In genomic region chr13:97977982-97978381, GRCh38 we compare ENCODE assay signal across 9 cellular contexts. TPM values are rescaled to one million over a fixed set of nuclear protein-coding genes. Genes with fewer than 3 reads are reported as not detected.
DNase-seq lines count a peak whose midpoint lies in the region; ATAC-seq, FAIRE-seq and TF ChIP-seq lines count a peak whose summit lies in the region.
"Had no signal": no experiment of that assay in that cellular context is flagged by ENCODE, and none has a peak within 500 bp of the region (broad histone marks: within the 10 kb centered on the region; RNA-seq: fewer than 3 reads in every experiment).

No MANE protein-coding gene starts in this region.

- H3K36me3 Mint-ChIP-seq in chondrocyte (ENCODE audit: low read depth), result peaks cover 1% of the 10 kb centered on the region
- H3K36me3 Mint-ChIP-seq in naive thymus-derived CD8-positive, alpha-beta T cell, result peaks cover 0 to 12% (median 0%) of the 10 kb centered on the region in 3 donors

- no peak for FAIRE-seq in kidney (lab: Jason Lieb, UNC)

- H3K79me2 ChIP-seq in DND-41 (ENCODE audit: insufficient read depth, low read length), result peaks cover 72% of the 10 kb centered on the region
- H3K79me2 ChIP-seq in Karpas-422 (ENCODE audit: low read length), result peaks cover 62% of the 10 kb centered on the region

- H3K27me3 Mint-ChIP-seq in chondrocyte (ENCODE audit: low read depth), result no peaks in the 10 kb centered on the region
- no peaks in the 10 kb centered on the region for H3K27me3 Mint-ChIP-seq in naive thymus-derived CD8-positive, alpha-beta T cell

- H3K9me3 ChIP-seq in DND-41 (ENCODE audit: insufficient read depth, low read length, severe bottlenecking) (no peaks in the 10 kb centered on the region), Karpas-422 (ENCODE audit: low read length) (no peaks in the 10 kb centered on the region), kidney (ENCODE audit: control insufficient read depth in 1 of 2, low read length in 2 of 2) (no peaks in the 10 kb centered on the region)

- no peak for TF ChIP-seq CTCF in DND-41 (IDR thresholded peaks at IDR 0.05; ENCODE audit: borderline replicate concordance, extremely low read depth, low read length, poor library complexity, severe bottlenecking)
- TF ChIP-seq CTCF in chondrocyte (IDR thresholded peaks at IDR 0.05), result no peak
- no peak for TF ChIP-seq CTCF in kidney (IDR thresholded peaks at IDR 0.05; ENCODE audit: borderline replicate concordance, extremely low read depth, insufficient read depth)

- POLR2A ChIA-PET in naive thymus-derived CD8-positive, alpha-beta T cell (lab: Charles Lee), result no interaction called here

- H3K9me2 ChIP-seq in Karpas-422 (replicated peaks; ENCODE audit: insufficient read depth, low read length), result no peaks in the 10 kb centered on the region

- H3K27ac Mint-ChIP-seq in chondrocyte (ENCODE audit: unreplicated experiment), result peak overlapping the region; percentile 97
- peak overlapping the region in 5 of 10 donors; percentile 84 to 93 (median 90) for H3K27ac Mint-ChIP-seq in naive thymus-derived CD8-positive, alpha-beta T cell

- peak overlapping the region; percentile 79 for H3K4me2 ChIP-seq in DND-41 (ENCODE audit: insufficient read depth, low read length)
- H3K4me2 ChIP-seq in Karpas-422 (ENCODE audit: low read depth, low read length, poor library complexity, severe bottlenecking), result peak overlapping the region; percentile 83

- H3K4me1 ChIP-seq in DND-41 (ENCODE audit: insufficient read depth, low read length) (peaks cover 37% of the 10 kb centered on the region), Karpas-422 (ENCODE audit: low read length) (peaks cover 56% of the 10 kb centered on the region), kidney (ENCODE audit: control insufficient read depth in 1 of 2, insufficient read depth in 1 of 2, low read depth in 1 of 2, low read length in 2 of 2) (peaks cover 7 to 14% of the 10 kb centered on the region in 2 donors)

- no peaks in the 10 kb centered on the region for H3K9me3 Mint-ChIP-seq in chondrocyte (ENCODE audit: low read depth)
- H3K9me3 Mint-ChIP-seq in naive thymus-derived CD8-positive, alpha-beta T cell, result no peaks in the 10 kb centered on the region

- H2AFZ ChIP-seq in DND-41 (ENCODE audit: low read depth, low read length) (no peak overlapping the region), Karpas-422 (ENCODE audit: low read length) (no peak overlapping the region)

- H3K9ac ChIP-seq in DND-41 (ENCODE audit: low read depth, low read length) (peak overlapping the region; percentile 90), Karpas-422 (ENCODE audit: low read length) (peak overlapping the region; percentile 78), kidney (ENCODE audit: low read length in 2 of 2) (no peak overlapping the region)

- intact Hi-C loops in kidney (cut with DNase I), result no loop called here

- peaks cover 27% of the 10 kb centered on the region for H3K36me3 ChIP-seq in DND-41 (ENCODE audit: insufficient read depth, low read length)
- peaks cover 7% of the 10 kb centered on the region; the same call in 1 of the 2 replicates for H3K36me3 ChIP-seq in Karpas-422 (ENCODE audit: insufficient read depth, low read length)
- no peaks in the 10 kb centered on the region for H3K36me3 ChIP-seq in kidney (ENCODE audit: control insufficient read depth in 1 of 2, insufficient read depth in 2 of 2, low read length in 2 of 2)

- no peak for DNase-seq in DND-41
- DNase-seq in Karpas-422, result no peak
- DNase-seq in chondrocyte (ENCODE audit: low spot score), result no peak
- DNase-seq in naive thymus-derived CD8-positive, alpha-beta T cell, result no peak
- DNase-seq in kidney, result no peak
- DNase-seq in RKO (ENCODE audit: low spot score), result no peak
- DNase-seq in NCI-H2081 (lab: John Stamatoyannopoulos, UW), result no peak
- DNase-seq: left cardiac atrium had no signal

- H3K27me3 ChIP-seq in DND-41 (ENCODE audit: insufficient read depth, low read length, poor library complexity) (no peaks in the 10 kb centered on the region), Karpas-422 (ENCODE audit: low read length) (no peaks in the 10 kb centered on the region)

- H3K27ac ChIP-seq in DND-41 (ENCODE audit: low read length), result peak overlapping the region; percentile 82; the same call in 1 of the 2 replicates
- H3K27ac ChIP-seq in Karpas-422 (ENCODE audit: low read length), result peak overlapping the region; percentile 64; the same call in 1 of the 2 replicates
- no peak overlapping the region for H3K27ac ChIP-seq in kidney (ENCODE audit: low read depth in 2 of 2, low read length in 2 of 2)

- H4K20me1 ChIP-seq in DND-41 (ENCODE audit: insufficient read depth, low read length), result peaks cover 46% of the 10 kb centered on the region; the same call in 1 of the 2 replicates
- peaks cover 4% of the 10 kb centered on the region; the same call in 1 of the 2 replicates for H4K20me1 ChIP-seq in Karpas-422 (ENCODE audit: insufficient read depth, low read depth, low read length)

- no peak for ATAC-seq in DND-41 (ENCODE audit: insufficient read depth, low read depth)
- no peak for ATAC-seq in naive thymus-derived CD8-positive, alpha-beta T cell
- ATAC-seq in GM19351 (IDR thresholded peaks at IDR 0.05; ENCODE audit: unreplicated experiment), result no peak
- ATAC-seq: left cardiac atrium had no signal

- H3K4me3 ChIP-seq in DND-41 (ENCODE audit: low read depth in 1 of 2, low read length in 2 of 2) (peak overlapping the region; percentile 76 to 87), Karpas-422 (ENCODE audit: low read length) (peak overlapping the region; percentile 90), kidney (ENCODE audit: low read length in 2 of 2) (no peak overlapping the region)

- H3K4me1 Mint-ChIP-seq in chondrocyte (ENCODE audit: low read depth), result peaks cover 52% of the 10 kb centered on the region
- peaks cover 18 to 52% (median 51%) of the 10 kb centered on the region in 4 donors for H3K4me1 Mint-ChIP-seq in naive thymus-derived CD8-positive, alpha-beta T cell

- H3K4me3 Mint-ChIP-seq in chondrocyte (ENCODE audit: unreplicated experiment), result peak overlapping the region; percentile 94
- H3K4me3 Mint-ChIP-seq in naive thymus-derived CD8-positive, alpha-beta T cell, result peak overlapping the region; percentile 88 to 97 (median 92)

RNA-seq across cellular contexts. Expression of gene IPO5, which starts 24.5 kb away (rescaled TPM):
- 61.8 and 114 TPM in 2 replicates for total RNA-seq in Karpas-422 (2014; rRNA removed; shearing (Covaris generic); ENCODE audit: low replicate concordance)
- total RNA-seq in chondrocyte (115 to 130 TPM (median 119 TPM) in 3 replicates), kidney (92.0 TPM)
- total RNA-seq in naive thymus-derived CD8-positive, alpha-beta T cell, result 10 to 100 TPM; 86.5 to 94.1 TPM
- 10 to 100 TPM; 33.1 to 38.8 (median 37.1) TPM for polyA plus RNA-seq in naive thymus-derived CD8-positive, alpha-beta T cell
- polyA plus RNA-seq in kidney (ENCODE audit: insufficient read depth, low read depth, low replicate concordance), result 32.2 TPM

Comparison
In these comparisons a context has a peak if more than half of its experiments do, and no peak if none do; other contexts are left out.
1. H3K27ac ChIP-seq: peak in DND-41 (single experiment) and Karpas-422 (single experiment); none in kidney (0 of 2).
2. H3K4me3 ChIP-seq: peak in DND-41 (2 of 2) and Karpas-422 (single experiment); none in kidney (0 of 2).
3. H3K9ac ChIP-seq: peak in DND-41 (single experiment) and Karpas-422 (single experiment); none in kidney (0 of 2).